In genomic region chr4:31674313-31674947, GRCh38 we compare ENCODE assay signal across 10 cellular contexts.
DNase-seq lines count a peak whose midpoint lies in the region; ATAC-seq and TF ChIP-seq lines count a peak whose summit lies in the region.
"Had no signal": no experiment of that assay in that cellular context is flagged by ENCODE, and none has a peak within 500 bp of the region (broad histone marks: within the 10 kb centered on the region; RNA-seq: fewer than 3 reads in every experiment).

No MANE protein-coding gene starts in this region.

- CTCF ChIA-PET in PC-3 (lab: Charles Lee), result interaction anchor here (0.6 kb wide), 1 partner anchor 306 kb away, joined by 3 read pairs; no protein-coding TSS in a partner anchor

- H3K4me2 ChIP-seq in PC-3 (ENCODE audit: low read length) (no peak overlapping the region), fibroblast of lung (ENCODE audit: extremely low read depth, insufficient read depth, low read length) (no peak overlapping the region)

- H3K9me3 ChIP-seq in PC-3 (ENCODE audit: low read length) (no peaks in the 10 kb centered on the region), fibroblast of lung (ENCODE audit: control insufficient read depth, insufficient read depth, low read depth, low read length) (no peaks in the 10 kb centered on the region), thoracic aorta (no peaks in the 10 kb centered on the region), suprapubic skin (no peaks in the 10 kb centered on the region)

- H2AFZ ChIP-seq in PC-3 (ENCODE audit: low read length), result no peak overlapping the region
- no peak overlapping the region for H2AFZ ChIP-seq in fibroblast of lung (ENCODE audit: low read length)
- H2AFZ ChIP-seq: GM23248 had no signal

- no TSS peak for BruUV-seq in PC-3 (replicated peaks; lab: Mats Ljungman, UMichigan)

- no peaks in the 10 kb centered on the region for H3K4me1 ChIP-seq in PC-3 (ENCODE audit: insufficient read depth, low read length)
- no peaks in the 10 kb centered on the region for H3K4me1 ChIP-seq in fibroblast of lung (ENCODE audit: control insufficient read depth, extremely low read depth, insufficient read depth, low read length)
- H3K4me1 ChIP-seq in thoracic aorta (ENCODE audit: control insufficient read depth in 1 of 2, low read depth in 2 of 2), result no peaks in the 10 kb centered on the region
- H3K4me1 ChIP-seq in suprapubic skin, result no peaks in the 10 kb centered on the region

- TF ChIP-seq CTCF in PC-3 (conservative IDR thresholded peaks at IDR 0.05; ENCODE audit: low read depth, low read length) (peak; percentile 53), fibroblast of lung (conservative IDR thresholded peaks at IDR 0.05 in 1 of 2, IDR thresholded peaks at IDR 0.05 in 1 of 2; ENCODE audit: low read depth in 1 of 2, low read length in 2 of 2) (peak; percentile 5 to 62), thoracic aorta (IDR thresholded peaks at IDR 0.05) (peak; percentile 29), suprapubic skin (IDR thresholded peaks at IDR 0.05) (peak in 1 of 2 donors; percentile 45)

- intact Hi-C loops in PC-3 (cut with micrococcal nuclease), result loop anchor here (1.0 to 10.0 kb wide), 4 partner anchors 212 to 957 kb away; no protein-coding TSS in a partner anchor

- no peak overlapping the region for H3K9ac ChIP-seq in PC-3 (ENCODE audit: low read length)
- no peak overlapping the region for H3K9ac ChIP-seq in fibroblast of lung (ENCODE audit: insufficient read depth, low read length)
- H3K9ac ChIP-seq: GM23248 had no signal

- H3K9me2 ChIP-seq in PC-3 (replicated peaks; ENCODE audit: low read length), result no peaks in the 10 kb centered on the region

- no peaks in the 10 kb centered on the region for H4K20me1 ChIP-seq in PC-3 (ENCODE audit: low read length)
- no peaks in the 10 kb centered on the region for H4K20me1 ChIP-seq in fibroblast of lung (ENCODE audit: control insufficient read depth, extremely low read depth, insufficient read depth, low read length)

- H3K36me3 ChIP-seq in PC-3 (ENCODE audit: low read depth, low read length) (no peaks in the 10 kb centered on the region), fibroblast of lung (ENCODE audit: control insufficient read depth, insufficient read depth, low read length) (no peaks in the 10 kb centered on the region), thoracic aorta (no peaks in the 10 kb centered on the region), suprapubic skin (no peaks in the 10 kb centered on the region)

- no peak overlapping the region for H3K27ac ChIP-seq in PC-3 (ENCODE audit: low read length)
- H3K27ac ChIP-seq in fibroblast of lung (ENCODE audit: insufficient read depth, low read length), result no peak overlapping the region
- no peak overlapping the region for H3K27ac ChIP-seq in thoracic aorta
- no peak overlapping the region for H3K27ac ChIP-seq in suprapubic skin
- H3K27ac ChIP-seq: GM23248 had no signal

- TF ChIP-seq POLR2A in suprapubic skin (IDR thresholded peaks at IDR 0.05), result no peak

- H3K27me3 ChIP-seq in PC-3 (ENCODE audit: low read length) (no peaks in the 10 kb centered on the region), fibroblast of lung (ENCODE audit: control insufficient read depth, insufficient read depth, low read length) (no peaks in the 10 kb centered on the region), thoracic aorta (replicated peaks; ENCODE audit: insufficient read depth) (no peaks in the 10 kb centered on the region), suprapubic skin (no peaks in the 10 kb centered on the region)

- 74% methylated on average over 1 of the region's 1 CpG for WGBS in suprapubic skin

- POLR2A ChIA-PET in PC-3 (lab: Charles Lee; ENCODE audit: unreplicated experiment), result no interaction called here

- ATAC-seq in PC-3 (peak; percentile 54; the same call in 1 of the 2 replicates), thoracic aorta (ENCODE audit: insufficient number of reproducible peaks, low FRiP score, low read depth) (no peak), HG03342 (IDR thresholded peaks at IDR 0.05; ENCODE audit: unreplicated experiment) (no peak)

- TF ChIP-seq EP300 in suprapubic skin (IDR thresholded peaks at IDR 0.05), result no peak

- H3K4me3 ChIP-seq in PC-3 (ENCODE audit: low read length) (no peak overlapping the region), fibroblast of lung (replicated peaks in 1 of 4; ENCODE audit: control extremely low read depth in 1 of 4, insufficient read depth in 1 of 4, low read depth in 3 of 4, low read length in 4 of 4) (no peak overlapping the region), thoracic aorta (no peak overlapping the region), suprapubic skin (no peak overlapping the region)
- H3K4me3 ChIP-seq: GM23248 had no signal

- no peaks in the 10 kb centered on the region for H3F3A ChIP-seq in PC-3 (ENCODE audit: low read length, unreplicated experiment)

- H3K79me2 ChIP-seq in PC-3 (ENCODE audit: low read length) (no peaks in the 10 kb centered on the region), fibroblast of lung (ENCODE audit: control insufficient read depth, insufficient read depth, low read length) (no peaks in the 10 kb centered on the region)

- DNase-seq in NCI-H748 (lab: John Stamatoyannopoulos, UW; ENCODE audit: unreplicated experiment), result peak; percentile 16
- DNase-seq in NCI-H748 treated with DMSO at 0.1 percent for 48 hours (lab: John Stamatoyannopoulos, UW), result no peak
- DNase-seq in PC-3, result peak; percentile 54
- DNase-seq in fibroblast of lung (ENCODE audit: low read depth in 2 of 2), result peak in 1 of 2 donors; percentile 31
- no peak for DNase-seq in thoracic aorta (ENCODE audit: low spot score)
- no peak for DNase-seq in NCI-H2029 treated with DMSO at 0.1 percent for 48 hours (lab: John Stamatoyannopoulos, UW)
- DNase-seq in suprapubic skin (ENCODE audit: low spot score in 2 of 2), result no peak
- DNase-seq: activated naive CD4-positive, alpha-beta T cell treated with anti-CD3 and anti-CD28 coated beads, Interleukin-2, amount 50 U/mL, for 16 hours; GM23248 had no signal

Comparison
In these comparisons a context has a peak if more than half of its experiments do, and no peak if none do; other contexts are left out.
1. DNase-seq: peak in NCI-H748 (single experiment) and PC-3 (single experiment); none in NCI-H748 treated with DMSO at 0.1 percent for 48 hours (single experiment), thoracic aorta (single experiment), NCI-H2029 treated with DMSO at 0.1 percent for 48 hours (single experiment) and suprapubic skin (0 of 2).